Comparison of ENCODE assay signal across 8 cellular contexts in genomic region chr21:26850116-26850643, GRCh38. TPM values are rescaled to one million over a fixed set of nuclear protein-coding genes. Genes with fewer than 3 reads are reported as not detected.
DNase-seq lines count a peak whose midpoint lies in the region; ATAC-seq and TF ChIP-seq lines count a peak whose summit lies in the region.

No MANE protein-coding gene starts in this region.

- H3K9me3 ChIP-seq in ovary = no peaks in the 10 kb centered on the region

- no peaks in the 10 kb centered on the region for H3K9me3 Mint-ChIP-seq in T-helper 2 cell treated with Interferon-gamma antibody and Interleukin-4, amounts not matched to agents 5 μg/mL and 100 μg/mL, for 36 hours

- intact Hi-C loops in ovary (cut with DNase I) = loop anchor here (5.0 to 10.0 kb wide), 4 partner anchors 852 to 1895 kb away; no protein-coding TSS in a partner anchor

- DNase-seq in NCI-H748 (lab: John Stamatoyannopoulos, UW; ENCODE audit: unreplicated experiment) (peak; percentile 33), coronary artery (ENCODE audit: low spot score) (no peak), ovary (no peak), activated gamma-delta T cell (lab: John Stamatoyannopoulos, UW) (no peak)
- DNase-seq in T-helper 2 cell treated with Interferon-gamma antibody and Interleukin-4, amounts not matched to agents 5 μg/mL and 100 μg/mL, for 36 hours (ENCODE audit: low spot score) = no peak

- peaks cover 15% of the 10 kb centered on the region for H3K4me1 Mint-ChIP-seq in T-helper 2 cell treated with Interferon-gamma antibody and Interleukin-4, amounts not matched to agents 5 μg/mL and 100 μg/mL, for 36 hours (ENCODE audit: low read depth)

- H3K27ac ChIP-seq in 22Rv1 (no peak overlapping the region), coronary artery (no peak overlapping the region), ovary (no peak overlapping the region)

- ATAC-seq in GM18517 (IDR thresholded peaks at IDR 0.05; ENCODE audit: unreplicated experiment) (peak; percentile 51), HG03196 (IDR thresholded peaks at IDR 0.05; ENCODE audit: unreplicated experiment) (no peak)

- TF ChIP-seq POLR2A in ovary (IDR thresholded peaks at IDR 0.05) = no peak

- WGBS in ovary, 3 donors = 5 to 9% (median 5%) methylated on average over 5 of the region's 5 CpGs

- TF ChIP-seq CTCF in 22Rv1 (IDR thresholded peaks at IDR 0.05) (peak; percentile 72), coronary artery (IDR thresholded peaks at IDR 0.05) (peak; percentile 66), ovary (IDR thresholded peaks at IDR 0.05) (peak; percentile 86 to 97 (median 89))

- H3K27me3 Mint-ChIP-seq in T-helper 2 cell treated with Interferon-gamma antibody and Interleukin-4, amounts not matched to agents 5 μg/mL and 100 μg/mL, for 36 hours (ENCODE audit: low read depth) = peaks cover 34% of the 10 kb centered on the region

- H3K36me3 Mint-ChIP-seq in T-helper 2 cell treated with Interferon-gamma antibody and Interleukin-4, amounts not matched to agents 5 μg/mL and 100 μg/mL, for 36 hours (ENCODE audit: low read depth) = no peaks in the 10 kb centered on the region

- no peaks in the 10 kb centered on the region for H3K27me3 ChIP-seq in ovary

- H3K27ac Mint-ChIP-seq in T-helper 2 cell treated with Interferon-gamma antibody and Interleukin-4, amounts not matched to agents 5 μg/mL and 100 μg/mL, for 36 hours = no peak overlapping the region

- H3K4me3 Mint-ChIP-seq in T-helper 2 cell treated with Interferon-gamma antibody and Interleukin-4, amounts not matched to agents 5 μg/mL and 100 μg/mL, for 36 hours = no peak overlapping the region

- H3K36me3 ChIP-seq in ovary = no peaks in the 10 kb centered on the region

- TF ChIP-seq EP300 in ovary (IDR thresholded peaks at IDR 0.05) = no peak

- no peaks in the 10 kb centered on the region for H3K4me1 ChIP-seq in ovary (ENCODE audit: insufficient read depth)

- H3K4me3 ChIP-seq in coronary artery (no peak overlapping the region), ovary (peak overlapping the region; percentile 4)

RNA-seq across cellular contexts. Expression of gene ADAMTS1, which starts 5.0 kb away (rescaled TPM):
- 100 to 1,000 TPM; 212 to 532 (median 297) TPM for total RNA-seq in ovary
- polyA plus RNA-seq in ovary = 100 to 1,000 TPM in 1 of 2 donors, 10 to 100 TPM in 1; 93.7 to 155 TPM
